2 cellular contexts compared by ENCODE assay signal in genomic region chr11:85827768-85828639, GRCh38.
TF ChIP-seq lines count a peak whose summit lies in the region.

No MANE protein-coding gene starts in this region.

TF ChIP-seq in A549, 52 proteins besides CTCF, POLR2A, EP300 and RAD21 (continued from another document):
- TF ChIP-seq ZSCAN20 (CRISPR knock-in tag; IDR thresholded peaks at IDR 0.05) (no peak), RNF2 (IDR thresholded peaks at IDR 0.05; ENCODE audit: borderline replicate concordance, low read depth) (no peak), FOSL2 (IDR thresholded peaks at IDR 0.05) (peak; percentile 97), FOSL2 (CRISPR knock-in tag; IDR thresholded peaks at IDR 0.05) (peak; percentile 98), EHMT2 (IDR thresholded peaks at IDR 0.05; ENCODE audit: low read depth) (no peak), MAFK (IDR thresholded peaks at IDR 0.05; ENCODE audit: partially characterized antibody) (peak; percentile 30), CHD2 (IDR thresholded peaks at IDR 0.05; ENCODE audit: low read length, partially characterized antibody) (no peak), KDM5A (IDR thresholded peaks at IDR 0.05) (no peak), JUN (IDR thresholded peaks at IDR 0.05) (peak; percentile 41 to 93; a peak in 3 of 5 replicates), SREBF2 (IDR thresholded peaks at IDR 0.05) (no peak), NPAS2 (CRISPR knock-in tag; IDR thresholded peaks at IDR 0.05; ENCODE audit: borderline replicate concordance) (no peak), RCOR1 (IDR thresholded peaks at IDR 0.05; ENCODE audit: low read depth, low read length) (no peak), RARB (CRISPR knock-in tag; IDR thresholded peaks at IDR 0.05) (no peak), ESRRA (IDR thresholded peaks at IDR 0.05; ENCODE audit: borderline replicate concordance, low read length) (no peak), REST (IDR thresholded peaks at IDR 0.05) (no peak), MYC (IDR thresholded peaks at IDR 0.05; ENCODE audit: borderline replicate concordance, low read length) (0 out of 2 replicates have a peak, but pooled peaks have one; percentile 49), GATA3 (IDR thresholded peaks at IDR 0.05; ENCODE audit: borderline replicate concordance) (peak; percentile 99), POLR2AphosphoS2 (conservative IDR thresholded peaks at IDR 0.05; ENCODE audit: low read length) (no peak), SMC3 (IDR thresholded peaks at IDR 0.05) (peak; percentile 27; the same call in 1 of the 3 replicates), FOXS1 (CRISPR knock-in tag; IDR thresholded peaks at IDR 0.05) (no peak), CEBPB (IDR thresholded peaks at IDR 0.05) (peak; percentile 75 to 86; a peak in 3 of 4 replicates)
- TF ChIP-seq, protein P1, sequence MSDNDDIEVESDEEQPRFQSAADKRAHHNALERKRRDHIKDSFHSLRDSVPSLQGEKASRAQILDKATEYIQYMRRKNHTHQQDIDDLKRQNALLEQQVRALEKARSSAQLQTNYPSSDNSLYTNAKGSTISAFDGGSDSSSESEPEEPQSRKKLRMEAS (IDR thresholded peaks at IDR 0.05): peak; percentile 43; the same call in 1 of the 2 replicates
- TF ChIP-seq, protein P2, sequence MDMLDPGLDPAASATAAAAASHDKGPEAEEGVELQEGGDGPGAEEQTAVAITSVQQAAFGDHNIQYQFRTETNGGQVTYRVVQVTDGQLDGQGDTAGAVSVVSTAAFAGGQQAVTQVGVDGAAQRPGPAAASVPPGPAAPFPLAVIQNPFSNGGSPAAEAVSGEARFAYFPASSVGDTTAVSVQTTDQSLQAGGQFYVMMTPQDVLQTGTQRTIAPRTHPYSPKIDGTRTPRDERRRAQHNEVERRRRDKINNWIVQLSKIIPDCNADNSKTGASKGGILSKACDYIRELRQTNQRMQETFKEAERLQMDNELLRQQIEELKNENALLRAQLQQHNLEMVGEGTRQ (IDR thresholded peaks at IDR 0.05): no peak
- TF ChIP-seq, protein P3, sequence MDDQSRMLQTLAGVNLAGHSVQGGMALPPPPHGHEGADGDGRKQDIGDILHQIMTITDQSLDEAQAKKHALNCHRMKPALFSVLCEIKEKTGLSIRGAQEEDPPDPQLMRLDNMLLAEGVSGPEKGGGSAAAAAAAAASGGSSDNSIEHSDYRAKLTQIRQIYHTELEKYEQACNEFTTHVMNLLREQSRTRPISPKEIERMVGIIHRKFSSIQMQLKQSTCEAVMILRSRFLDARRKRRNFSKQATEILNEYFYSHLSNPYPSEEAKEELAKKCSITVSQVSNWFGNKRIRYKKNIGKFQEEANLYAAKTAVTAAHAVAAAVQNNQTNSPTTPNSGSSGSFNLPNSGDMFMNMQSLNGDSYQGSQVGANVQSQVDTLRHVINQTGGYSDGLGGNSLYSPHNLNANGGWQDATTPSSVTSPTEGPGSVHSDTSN (IDR thresholded peaks at IDR 0.05): peak; percentile 60; the same call in 1 of the 2 replicates

TF ChIP-seq in HCT116, 20 proteins besides CTCF, POLR2A, EP300 and RAD21 (continued from another document):
- no peak for TF ChIP-seq ZBTB33 (IDR thresholded peaks at IDR 0.05; ENCODE audit: extremely low read depth, insufficient replicate concordance, low read length)
- TF ChIP-seq FOSL1 (IDR thresholded peaks at IDR 0.05; ENCODE audit: low read depth): peak; percentile 96
- no peak for TF ChIP-seq EZH2 (IDR thresholded peaks at IDR 0.05)
- TF ChIP-seq, protein P1 (IDR thresholded peaks at IDR 0.05): peak; percentile 48
- TF ChIP-seq CEBPB (IDR thresholded peaks at IDR 0.05; ENCODE audit: low read depth): peak; percentile 80
- peak; percentile 34 for TF ChIP-seq CBX3 (IDR thresholded peaks at IDR 0.05; ENCODE audit: low read depth)
- 0 out of 2 replicates have a peak, but pooled peaks have one; percentile 22 for TF ChIP-seq ATF3 (IDR thresholded peaks at IDR 0.05)
